ENCODE assay signal across 12 cellular contexts in genomic region chr2:120729410-120730052, GRCh38. TPM values are rescaled to one million over a fixed set of nuclear protein-coding genes. Genes with fewer than 3 reads are reported as not detected.
A peak's percentile ranks its signal among the peaks of the same experiment; 100 is the strongest.
DNase-seq lines count a peak whose midpoint lies in the region; ATAC-seq and TF ChIP-seq lines count a peak whose summit lies in the region.
"Had no signal": no experiment of that assay in that cellular context is flagged by ENCODE, and none has a peak within 500 bp of the region (broad histone marks: within the 10 kb centered on the region; RNA-seq: fewer than 3 reads in every experiment).

No MANE protein-coding gene starts in this region.

- peak overlapping the region; percentile 25 for H3K27ac Mint-ChIP-seq in chondrocyte (ENCODE audit: unreplicated experiment)
- H3K27ac Mint-ChIP-seq: effector memory CD8-positive, alpha-beta T cell had no signal

- no peak overlapping the region for H3K4me3 ChIP-seq in mesodermal cell (ENCODE audit: extremely low read depth, insufficient read depth, low read length, poor library complexity, severe bottlenecking)
- H3K4me3 ChIP-seq: upper lobe of left lung had no signal

- in situ Hi-C loops in Caki2 (cut with HindIII; ENCODE audit: low pct_unique_long_range_greater_than_20kb, low sequenced_read_pairs), result no loop called here

- ATAC-seq in GM21619 (IDR thresholded peaks at IDR 0.05; ENCODE audit: unreplicated experiment) (no peak), HG03439 (IDR thresholded peaks at IDR 0.05; ENCODE audit: unreplicated experiment) (no peak), GM21717 (IDR thresholded peaks at IDR 0.05; ENCODE audit: unreplicated experiment) (no peak)
- ATAC-seq: effector memory CD8-positive, alpha-beta T cell had no signal

- peaks cover 25% of the 10 kb centered on the region for H3K4me1 ChIP-seq in mesodermal cell (ENCODE audit: control insufficient read depth, insufficient read depth, low read length, poor library complexity, severe bottlenecking)
- H3K4me1 ChIP-seq: upper lobe of left lung had no signal

- peak overlapping the region; percentile 54 for H3K27ac ChIP-seq in mesodermal cell (ENCODE audit: low read depth, low read length, severe bottlenecking)
- H3K27ac ChIP-seq: upper lobe of left lung had no signal

- H3K4me1 Mint-ChIP-seq in chondrocyte (ENCODE audit: low read depth), result peaks cover 22% of the 10 kb centered on the region

- peaks cover 14% of the 10 kb centered on the region for H3K9me3 Mint-ChIP-seq in chondrocyte (ENCODE audit: low read depth)
- H3K9me3 Mint-ChIP-seq: effector memory CD8-positive, alpha-beta T cell had no signal

- DNase-seq in Caki2 (ENCODE audit: low read depth) (peak; percentile 68), LoVo (ENCODE audit: low spot score) (peak; percentile 62), chondrocyte (ENCODE audit: low spot score) (no peak), C1 segment of cervical spinal cord (lab: John Stamatoyannopoulos, UW) (no peak)
- DNase-seq: effector memory CD8-positive, alpha-beta T cell; NCI-H146; SW 1271; upper lobe of left lung had no signal

- H3K36me3 Mint-ChIP-seq in chondrocyte (ENCODE audit: low read depth), result peaks cover 2% of the 10 kb centered on the region

- no peak for TF ChIP-seq CTCF in chondrocyte (IDR thresholded peaks at IDR 0.05)

- H3K4me3 Mint-ChIP-seq in chondrocyte (ENCODE audit: unreplicated experiment), result no peak overlapping the region
- H3K4me3 Mint-ChIP-seq: effector memory CD8-positive, alpha-beta T cell had no signal

- peaks cover 14% of the 10 kb centered on the region for H3K9me3 ChIP-seq in mesodermal cell (ENCODE audit: control insufficient read depth, low read length)

- no peaks in the 10 kb centered on the region for H3K27me3 Mint-ChIP-seq in chondrocyte (ENCODE audit: low read depth)

- peaks cover 5% of the 10 kb centered on the region for H3K36me3 ChIP-seq in mesodermal cell (ENCODE audit: control insufficient read depth, insufficient read depth, low read length)
- H3K36me3 ChIP-seq: upper lobe of left lung had no signal

- 55 to 70% methylated on average over 4 to 5 of the region's 7 CpGs for WGBS in mesodermal cell (ENCODE audit: insufficient coverage in 2 of 2), 2 experiments

RNA-seq across cellular contexts. Expression of gene GLI2, which starts 6.1 kb away (rescaled TPM):
- 0.44 and 0.72 TPM in 2 replicates for total RNA-seq in Caki2 (2014; rRNA removed; shearing (Covaris generic); ENCODE audit: low replicate concordance)
- total RNA-seq in chondrocyte, result 31.1 to 37.0 TPM (median 36.0 TPM) in 3 replicates
- polyA plus RNA-seq in mesodermal cell (2013, experiment 1 of 2), result 20.8 TPM
- polyA plus RNA-seq in mesodermal cell (2013, experiment 2 of 2), result 16.2 TPM

Comparison
In these comparisons a context has a peak if more than half of its experiments do, and no peak if none do; other contexts are left out.
1. DNase-seq: peak in Caki2 (single experiment) and LoVo (single experiment); none in chondrocyte (single experiment) and C1 segment of cervical spinal cord (0 of 14).
2. RNA of gene GLI2, which starts 6.1 kb away (total RNA-seq): 31.1 to 37.0 TPM in chondrocyte; 0.44 to 0.72 TPM in Caki2; every median in the first group is over 10 times any median in the second.